ENCODE assay signal across 8 cellular contexts in the genomic region with DNA sequence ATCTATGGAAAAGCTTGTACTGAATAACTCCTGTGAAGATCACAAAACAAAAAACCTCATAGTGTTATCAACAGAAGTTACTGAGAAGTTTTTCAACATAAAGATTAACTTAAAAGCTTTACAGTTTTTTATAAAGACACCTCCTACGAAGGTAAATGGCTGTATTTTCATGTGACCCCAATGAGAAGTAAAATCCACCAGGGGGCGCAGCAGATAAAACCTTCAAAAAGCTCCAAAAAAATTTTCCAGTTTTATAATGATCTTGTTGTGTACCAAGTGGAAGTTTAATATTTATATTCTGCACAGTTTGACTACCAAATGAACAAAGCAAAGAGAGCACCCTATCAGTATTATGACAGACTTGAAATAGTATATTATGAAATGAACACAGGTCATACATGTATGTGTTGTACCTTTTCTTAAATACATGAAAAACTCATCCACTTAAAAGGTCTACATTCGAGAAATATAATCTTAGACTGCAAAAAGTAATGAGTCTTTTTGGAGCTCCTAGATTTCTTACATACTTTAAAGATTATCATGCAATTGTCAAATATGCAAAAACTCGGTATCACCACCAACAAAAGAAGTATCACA. TPM values are rescaled to one million over a fixed set of nuclear protein-coding genes. Genes with fewer than 3 reads are reported as not detected.
A peak's percentile ranks its signal among the peaks of the same experiment; 100 is the strongest.
DNase-seq lines count a peak whose midpoint lies in the region; ATAC-seq and TF ChIP-seq lines count a peak whose summit lies in the region.

No MANE protein-coding gene starts in this region.

- no peak for TF ChIP-seq POLR2A in HCT116 (IDR thresholded peaks at IDR 0.05; ENCODE audit: borderline replicate concordance, extremely low read depth, insufficient read depth, insufficient read length)

- H3K4me3 ChIP-seq in HCT116 (replicated peaks in 1 of 2; ENCODE audit: low read depth in 1 of 2, low read length in 2 of 2), result no peak overlapping the region
- H3K4me3 ChIP-seq in SU-DHL-6 (ENCODE audit: insufficient read depth, low read length, poor library complexity, severe bottlenecking), result no peak overlapping the region

- RAD21 ChIA-PET in HCT116 (lab: Charles Lee; ENCODE audit: low non-redundant PET in 1 of 2, low total read pairs in 2 of 2, uncharacterized antibody in 2 of 2, unreplicated experiment in 2 of 2), result interaction anchor here in 1 of 2 experiments (0.7 kb wide), 1 partner anchor 48 kb away, joined by 3 read pairs; no protein-coding TSS in a partner anchor

- CTCF ChIA-PET in HCT116 (lab: Charles Lee), result interaction anchor here (1.0 to 2.1 kb wide), 13 partner anchors 10 to 246 kb away, joined by 3 to 8 read pairs (median 4); partner anchors contain the start of gene PPP3R1

- TF ChIP-seq CTCF in HCT116 (IDR thresholded peaks at IDR 0.05 in 2 of 3, conservative IDR thresholded peaks at IDR 0.05 in 1 of 3; ENCODE audit: borderline replicate concordance in 1 of 3, insufficient read depth in 1 of 3, low read depth in 2 of 3, low read length in 2 of 3), result peak; percentile 26 to 62 (median 38); a peak in 5 of 6 replicates
- peak; percentile 94 for TF ChIP-seq CTCF in SU-DHL-6 (IDR thresholded peaks at IDR 0.05; ENCODE audit: insufficient read depth, low read length, poor library complexity, severe bottlenecking)

- H3K27ac ChIP-seq in HCT116 (ENCODE audit: low read depth, low read length) (no peak overlapping the region), SU-DHL-6 (ENCODE audit: low read depth, low read length) (peak overlapping the region; percentile 30; the same call in 1 of the 2 replicates)

- H3K27me3 Mint-ChIP-seq in naive thymus-derived CD8-positive, alpha-beta T cell, result no peaks in the 10 kb centered on the region

- H3K9me2 ChIP-seq in HCT116 (ENCODE audit: insufficient read depth) (no peaks in the 10 kb centered on the region), SU-DHL-6 (replicated peaks; ENCODE audit: insufficient read depth, low read length) (no peaks in the 10 kb centered on the region)

- peak overlapping the region in 7 of 10 donors; percentile 17 to 76 (median 44) for H3K27ac Mint-ChIP-seq in naive thymus-derived CD8-positive, alpha-beta T cell

- peaks cover 46% of the 10 kb centered on the region for H3F3A ChIP-seq in SU-DHL-6 (ENCODE audit: insufficient read depth)

- TF ChIP-seq RAD21 in HCT116 (IDR thresholded peaks at IDR 0.05; ENCODE audit: low read depth), result 0 out of 2 replicates have a peak, but pooled peaks have one; percentile 24

- BruUV-seq in HCT116 (replicated peaks; lab: Mats Ljungman, UMichigan), result no TSS peak

- H3K9ac ChIP-seq in HCT116 (ENCODE audit: low read length), result no peak overlapping the region
- H3K9ac ChIP-seq in SU-DHL-6 (ENCODE audit: low read length), result no peak overlapping the region

- peaks cover 2 to 24% of the 10 kb centered on the region in 2 experiments; a peak in 3 of 4 replicates for H3K4me1 ChIP-seq in HCT116 (ENCODE audit: control insufficient read depth in 1 of 2, insufficient read depth in 2 of 2, low read length in 2 of 2)

- H3K4me1 Mint-ChIP-seq in naive thymus-derived CD8-positive, alpha-beta T cell, result peaks cover 15 to 66% (median 51%) of the 10 kb centered on the region in 4 donors

- H3K9me3 Mint-ChIP-seq in naive thymus-derived CD8-positive, alpha-beta T cell, result no peaks in the 10 kb centered on the region

- H3K36me3 ChIP-seq in HCT116 (ENCODE audit: control insufficient read depth in 1 of 2, insufficient read depth in 2 of 2, low read length in 2 of 2) (no peaks in the 10 kb centered on the region), SU-DHL-6 (ENCODE audit: low read length) (peaks cover 5% of the 10 kb centered on the region; the same call in 1 of the 2 replicates)

- H3K36me3 Mint-ChIP-seq in naive thymus-derived CD8-positive, alpha-beta T cell, result no peaks in the 10 kb centered on the region

- H4K20me1 ChIP-seq in HCT116 (ENCODE audit: insufficient read depth) (peaks cover 18% of the 10 kb centered on the region), SU-DHL-6 (ENCODE audit: low read depth, low read length) (peaks cover 45% of the 10 kb centered on the region)

- H3K4me2 ChIP-seq in HCT116 (ENCODE audit: low read length) (no peak overlapping the region), SU-DHL-6 (ENCODE audit: low read depth, low read length, poor library complexity, severe bottlenecking) (peak overlapping the region; percentile 15)

- H3K4me3 Mint-ChIP-seq in naive thymus-derived CD8-positive, alpha-beta T cell, result peak overlapping the region in 1 of 10 donors; percentile 5

- no peaks in the 10 kb centered on the region for H3K27me3 ChIP-seq in HCT116 (ENCODE audit: insufficient read depth, low read length)
- H3K27me3 ChIP-seq in SU-DHL-6 (ENCODE audit: low read length), result no peaks in the 10 kb centered on the region

- H3K9me3 ChIP-seq in HCT116 (ENCODE audit: control insufficient read depth in 1 of 2, insufficient read depth in 1 of 2, low read depth in 1 of 2, low read length in 2 of 2) (no peaks in the 10 kb centered on the region), SU-DHL-6 (ENCODE audit: insufficient read depth, low read length) (no peaks in the 10 kb centered on the region)

- no peak for ATAC-seq in HCT116
- peak; percentile 64 to 65 for ATAC-seq in naive thymus-derived CD8-positive, alpha-beta T cell
- ATAC-seq in GM19455 (IDR thresholded peaks at IDR 0.05; ENCODE audit: unreplicated experiment), result no peak

- H3K79me2 ChIP-seq in HCT116 (ENCODE audit: insufficient read depth, low read length) (peaks cover 94% of the 10 kb centered on the region), SU-DHL-6 (ENCODE audit: insufficient read depth, low read length) (peaks cover 95% of the 10 kb centered on the region)

- DNase-seq in AG08395 (ENCODE audit: low spot score) (peak; percentile 27), HCT116 (ENCODE audit: low read depth, low spot score) (no peak), dermis microvascular lymphatic vessel endothelial cell (ENCODE audit: low read depth in 2 of 2) (peak; percentile 53 to 70), islet precursor cell (no peak), HPDE6-E6E7 (ENCODE audit: extremely low spot score) (no peak)
- DNase-seq in naive thymus-derived CD8-positive, alpha-beta T cell, result peak in 9 of 10 donors; percentile 19 to 77 (median 53)

- H2AFZ ChIP-seq in HCT116 (ENCODE audit: low read depth, low read length, poor library complexity, severe bottlenecking), result no peak overlapping the region
- H2AFZ ChIP-seq in SU-DHL-6 (ENCODE audit: low read depth, low read length, severe bottlenecking), result no peak overlapping the region

- intact Hi-C loops in HCT116 (cut with micrococcal nuclease), result no loop called here

- POLR2A ChIA-PET in HCT116 (lab: Charles Lee), result no interaction called here
- POLR2A ChIA-PET in naive thymus-derived CD8-positive, alpha-beta T cell (lab: Charles Lee), result interaction anchor here (0.7 to 2.5 kb wide), 4 partner anchors 39 to 87 kb away, joined by 3 to 16 read pairs (median 4); partner anchors contain the start of genes PNO1 and PPP3R1

TF ChIP-seq in HCT116, 20 proteins besides CTCF, POLR2A, EP300 and RAD21:
- TF ChIP-seq ZNF274 (IDR thresholded peaks at IDR 0.05; ENCODE audit: low read depth, low read length) (no peak), SRF (IDR thresholded peaks at IDR 0.05; ENCODE audit: low read depth) (no peak), CEBPB (IDR thresholded peaks at IDR 0.05; ENCODE audit: low read depth) (no peak)

RNA-seq across cellular contexts. Expression of gene PNO1, which starts 38.5 kb away (rescaled TPM):
- total RNA-seq in HCT116 (2021; ENCODE audit: unreplicated experiment), result 23.3 TPM
- 11.9 and 15.0 TPM in 2 replicates for polyA plus RNA-seq in HCT116 (2012)
- 9.9 and 11.3 TPM in 2 replicates for total RNA-seq in dermis microvascular lymphatic vessel endothelial cell
- 10 to 100 TPM; 11.8 to 13.6 TPM for total RNA-seq in naive thymus-derived CD8-positive, alpha-beta T cell
- 10 to 100 TPM; 19.6 to 24.5 (median 20.1) TPM for polyA plus RNA-seq in naive thymus-derived CD8-positive, alpha-beta T cell

RNA-seq across cellular contexts. Expression of gene PPP3R1, which starts 56.1 kb away (rescaled TPM):
- total RNA-seq in HCT116 (2021; ENCODE audit: unreplicated experiment), result 69.9 TPM
- 13.0 and 18.4 TPM in 2 replicates for polyA plus RNA-seq in HCT116 (2012)
- total RNA-seq in dermis microvascular lymphatic vessel endothelial cell, result 16.6 and 25.8 TPM in 2 replicates
- total RNA-seq in naive thymus-derived CD8-positive, alpha-beta T cell, result 10 to 100 TPM; 72.5 to 76.3 TPM
- 1 to 10 TPM; 3.4 to 4.3 (median 3.9) TPM for polyA plus RNA-seq in naive thymus-derived CD8-positive, alpha-beta T cell

Comparison
In these comparisons a context has a peak if more than half of its experiments do, and no peak if none do; other contexts are left out.
1. DNase-seq: peak in AG08395 (single experiment), dermis microvascular lymphatic vessel endothelial cell (2 of 2) and naive thymus-derived CD8-positive, alpha-beta T cell (9 of 10); none in HCT116 (single experiment), islet precursor cell (single experiment) and HPDE6-E6E7 (single experiment).
2. ATAC-seq: peak in naive thymus-derived CD8-positive, alpha-beta T cell (2 of 2); none in HCT116 (single experiment) and GM19455 (single experiment).